ENCODE assay signal across 36 cellular contexts in genomic region chr3:131432441-131432840, GRCh38.
"Had no signal": no experiment of that assay in that cellular context is flagged by ENCODE, and none has a peak within 500 bp of the region (broad histone marks: within the 10 kb centered on the region; RNA-seq: fewer than 3 reads in every experiment).

No MANE protein-coding gene starts in this region.

- H3K36me3 Mint-ChIP-seq: activated CD8-positive, alpha-beta memory T cell treated with anti-CD3 and anti-CD28 coated beads, Interleukin-2, amount 10 ng/mL, durations not matched to agents 7 days and 5 days; activated naive CD4-positive, alpha-beta T cell treated with anti-CD3 and anti-CD28 coated beads, Interleukin-2, amount 10 ng/mL, durations not matched to agents 7 days and 5 days; activated naive CD8-positive, alpha-beta T cell treated with anti-CD3 and anti-CD28 coated beads, Interleukin-2, amount 10 ng/mL, durations not matched to agents 7 days and 5 days; brain; WTC11 had no signal

- H3K27ac ChIP-seq: ascending aorta, VCaP had no signal

- H3K27ac Mint-ChIP-seq: activated CD4-positive, alpha-beta memory T cell treated with anti-CD3 and anti-CD28 coated beads, Interleukin-2, amount 10 ng/mL, durations not matched to agents 7 days and 5 days; activated CD4-positive, alpha-beta T cell treated with anti-CD3 and anti-CD28 coated beads for 36 hours; activated CD4-positive, alpha-beta T cell treated with anti-CD3 and anti-CD28 coated beads, Interleukin-2, amount 10 ng/mL, durations not matched to agents 7 days and 5 days; activated CD8-positive, alpha-beta memory T cell treated with anti-CD3 and anti-CD28 coated beads, Interleukin-2, amount 10 ng/mL, durations not matched to agents 7 days and 5 days; activated CD8-positive, alpha-beta T cell treated with anti-CD3 and anti-CD28 coated beads, Interleukin-2, amount 10 ng/mL, durations not matched to agents 7 days and 5 days; activated naive CD4-positive, alpha-beta T cell treated with anti-CD3 and anti-CD28 coated beads, Interleukin-2, amount 10 ng/mL, durations not matched to agents 7 days and 5 days; activated naive CD4-positive, alpha-beta T cell treated with anti-CD3 and anti-CD28 coated beads, Interleukin-2, amount 50 U/mL, for 24 hours; activated naive CD8-positive, alpha-beta T cell; activated naive CD8-positive, alpha-beta T cell treated with anti-CD3 and anti-CD28 coated beads, Interleukin-2, amount 10 ng/mL, durations not matched to agents 7 days and 5 days; activated naive CD8-positive, alpha-beta T cell treated with anti-CD3 and anti-CD28 coated beads, Interleukin-2, amount 50 U/mL, for 24 hours; activated T-cell treated with anti-CD3 and anti-CD28 coated beads, Interleukin-2, amount 50 U/mL, for 24 hours; activated T-helper 2 cell treated with anti-CD3 and anti-CD28 coated beads, Interferon-gamma antibody, Interleukin-2, Interleukin-4, amounts not matched to agents 10 μg/mL and 5 μg/mL and 100 μg/mL, durations not matched to agents 14 hours and 24 hours and 36 hours; brain; T-helper 1 cell treated with Interleukin-12 subunit alpha and Interleukin-12 subunit beta and Interleukin-4 antibody, amounts not matched to agents 30 μg/mL and 1 μg/mL, for 36 hours; T-helper 2 cell treated with Interferon-gamma antibody and Interleukin-4, amounts not matched to agents 5 μg/mL and 100 μg/mL, for 36 hours; WTC11 had no signal

- H3K27me3 Mint-ChIP-seq: activated CD4-positive, alpha-beta T cell treated with anti-CD3 and anti-CD28 coated beads for 36 hours had no signal

- DNase-seq: activated CD4-positive, alpha-beta memory T cell treated with anti-CD3 and anti-CD28 coated beads, Interleukin-2, amount 10 ng/mL, durations not matched to agents 7 days and 5 days; activated CD4-positive, alpha-beta T cell treated with anti-CD3 and anti-CD28 coated beads for 1 hour; activated CD4-positive, alpha-beta T cell treated with anti-CD3 and anti-CD28 coated beads for 36 hours; activated CD4-positive, alpha-beta T cell treated with anti-CD3 and anti-CD28 coated beads for 48 hours; activated CD4-positive, alpha-beta T cell treated with anti-CD3 and anti-CD28 coated beads, Interleukin-2, amount 10 ng/mL, durations not matched to agents 7 days and 5 days; activated CD4-positive, alpha-beta T cell treated with anti-CD3 and anti-CD28 coated beads, Interleukin-2, amount 50 U/mL, for 48 hours; activated CD4-positive, CD25-positive, alpha-beta regulatory T cell; activated CD8-positive, alpha-beta memory T cell treated with anti-CD3 and anti-CD28 coated beads for 24 hours; activated CD8-positive, alpha-beta memory T cell treated with anti-CD3 and anti-CD28 coated beads, Interleukin-2, amount 10 ng/mL, durations not matched to agents 7 days and 5 days; activated CD8-positive, alpha-beta memory T cell treated with anti-CD3 and anti-CD28 coated beads, Interleukin-2, amount 50 U/mL, for 48 hours; activated CD8-positive, alpha-beta T cell treated with anti-CD3 and anti-CD28 coated beads, Interleukin-2, amount 10 ng/mL, durations not matched to agents 7 days and 5 days; activated effector memory CD4-positive, alpha-beta T cell treated with Interleukin-2 at 50 U/mL for 16 hours; activated gamma-delta T cell; activated naive CD4-positive, alpha-beta T cell treated with anti-CD3 and anti-CD28 coated beads, Interleukin-2, amount 10 ng/mL, durations not matched to agents 7 days and 5 days; activated naive CD4-positive, alpha-beta T cell treated with Interleukin-2 at 50 U/mL for 16 hours; activated naive CD8-positive, alpha-beta T cell treated with anti-CD3 and anti-CD28 coated beads, Interleukin-2, amount 10 ng/mL, durations not matched to agents 7 days and 5 days; activated naive CD8-positive, alpha-beta T cell treated with anti-CD3 and anti-CD28 coated beads, Interleukin-2, amount 50 U/mL, for 24 hours; activated T-cell treated with anti-CD3 and anti-CD28 coated beads, Interleukin-2, amount 50 U/mL, for 24 hours; activated T-cell treated with anti-CD3 and anti-CD28 coated beads, Interleukin-2, amount 50 U/mL, for 48 hours; amygdala; anterior cingulate cortex; central memory CD4-positive, alpha-beta T cell; T-helper 1 cell; T-helper 2 cell; T-helper 9 cell had no signal

- H3K27me3 ChIP-seq: ascending aorta had no signal

- H3K9me3 ChIP-seq: ascending aorta had no signal

- FAIRE-seq: TTC549 had no signal

- ATAC-seq: activated CD4-positive, alpha-beta T cell treated with anti-CD3 and anti-CD28 coated beads for 36 hours; activated CD4-positive, CD25-positive, alpha-beta regulatory T cell treated with anti-CD3 and anti-CD28 coated beads, Interleukin-2, amount 50 U/mL, for 24 hours; activated CD8-positive, alpha-beta memory T cell treated with anti-CD3 and anti-CD28 coated beads, Interleukin-2, amount 10 ng/mL, durations not matched to agents 7 days and 5 days; activated CD8-positive, alpha-beta T cell treated with anti-CD3 and anti-CD28 coated beads, Interleukin-2, amount 10 ng/mL, durations not matched to agents 7 days and 5 days; activated naive CD8-positive, alpha-beta T cell treated with anti-CD3 and anti-CD28 coated beads, Interleukin-2, amount 50 U/mL, for 24 hours; WTC11 had no signal

- H3K9me3 Mint-ChIP-seq: activated CD4-positive, alpha-beta memory T cell treated with anti-CD3 and anti-CD28 coated beads, Interleukin-2, amount 10 ng/mL, durations not matched to agents 7 days and 5 days; activated CD4-positive, alpha-beta T cell treated with anti-CD3 and anti-CD28 coated beads, Interleukin-2, amount 10 ng/mL, durations not matched to agents 7 days and 5 days; activated naive CD4-positive, alpha-beta T cell treated with anti-CD3 and anti-CD28 coated beads, Interleukin-2, amount 10 ng/mL, durations not matched to agents 7 days and 5 days; activated naive CD4-positive, alpha-beta T cell treated with anti-CD3 and anti-CD28 coated beads, Interleukin-2, amount 50 U/mL, for 24 hours; activated T-cell treated with anti-CD3 and anti-CD28 coated beads, Interleukin-2, amount 50 U/mL, for 24 hours; activated T-helper 2 cell treated with anti-CD3 and anti-CD28 coated beads, Interferon-gamma antibody, Interleukin-2, Interleukin-4, amounts not matched to agents 10 μg/mL and 5 μg/mL and 100 μg/mL, durations not matched to agents 14 hours and 24 hours and 36 hours; brain; T-helper 1 cell treated with Interleukin-12 subunit alpha and Interleukin-12 subunit beta and Interleukin-4 antibody, amounts not matched to agents 30 μg/mL and 1 μg/mL, for 36 hours; T-helper 2 cell treated with Interferon-gamma antibody and Interleukin-4, amounts not matched to agents 5 μg/mL and 100 μg/mL, for 36 hours; WTC11 had no signal

- H3K4me1 Mint-ChIP-seq: activated CD4-positive, alpha-beta memory T cell treated with anti-CD3 and anti-CD28 coated beads, Interleukin-2, amount 10 ng/mL, durations not matched to agents 7 days and 5 days; activated CD4-positive, alpha-beta T cell treated with anti-CD3 and anti-CD28 coated beads for 36 hours; activated CD4-positive, alpha-beta T cell treated with anti-CD3 and anti-CD28 coated beads, Interleukin-2, amount 10 ng/mL, durations not matched to agents 7 days and 5 days; activated CD8-positive, alpha-beta memory T cell treated with anti-CD3 and anti-CD28 coated beads, Interleukin-2, amount 10 ng/mL, durations not matched to agents 7 days and 5 days; activated naive CD4-positive, alpha-beta T cell treated with anti-CD3 and anti-CD28 coated beads, Interleukin-2, amount 10 ng/mL, durations not matched to agents 7 days and 5 days; activated naive CD4-positive, alpha-beta T cell treated with anti-CD3 and anti-CD28 coated beads, Interleukin-2, amount 50 U/mL, for 24 hours; activated naive CD8-positive, alpha-beta T cell treated with anti-CD3 and anti-CD28 coated beads, Interleukin-2, amount 10 ng/mL, durations not matched to agents 7 days and 5 days; activated naive CD8-positive, alpha-beta T cell treated with anti-CD3 and anti-CD28 coated beads, Interleukin-2, amount 50 U/mL, for 24 hours; brain had no signal

- H3K4me3 ChIP-seq: ascending aorta had no signal

- H3K36me3 ChIP-seq: ascending aorta had no signal

- H3K4me1 ChIP-seq: ascending aorta had no signal

- H3K4me3 Mint-ChIP-seq: activated CD4-positive, alpha-beta memory T cell treated with anti-CD3 and anti-CD28 coated beads, Interleukin-2, amount 10 ng/mL, durations not matched to agents 7 days and 5 days; activated CD4-positive, alpha-beta T cell treated with anti-CD3 and anti-CD28 coated beads for 36 hours; activated CD4-positive, alpha-beta T cell treated with anti-CD3 and anti-CD28 coated beads, Interleukin-2, amount 10 ng/mL, durations not matched to agents 7 days and 5 days; activated CD8-positive, alpha-beta memory T cell treated with anti-CD3 and anti-CD28 coated beads, Interleukin-2, amount 10 ng/mL, durations not matched to agents 7 days and 5 days; activated CD8-positive, alpha-beta T cell treated with anti-CD3 and anti-CD28 coated beads, Interleukin-2, amount 10 ng/mL, durations not matched to agents 7 days and 5 days; activated naive CD4-positive, alpha-beta T cell treated with anti-CD3 and anti-CD28 coated beads, Interleukin-2, amount 10 ng/mL, durations not matched to agents 7 days and 5 days; activated naive CD4-positive, alpha-beta T cell treated with anti-CD3 and anti-CD28 coated beads, Interleukin-2, amount 50 U/mL, for 24 hours; activated naive CD8-positive, alpha-beta T cell; activated naive CD8-positive, alpha-beta T cell treated with anti-CD3 and anti-CD28 coated beads, Interleukin-2, amount 10 ng/mL, durations not matched to agents 7 days and 5 days; activated naive CD8-positive, alpha-beta T cell treated with anti-CD3 and anti-CD28 coated beads, Interleukin-2, amount 50 U/mL, for 24 hours; activated T-cell treated with anti-CD3 and anti-CD28 coated beads, Interleukin-2, amount 50 U/mL, for 24 hours; brain; T-helper 1 cell treated with Interleukin-12 subunit alpha and Interleukin-12 subunit beta and Interleukin-4 antibody, amounts not matched to agents 30 μg/mL and 1 μg/mL, for 36 hours; T-helper 2 cell treated with Interferon-gamma antibody and Interleukin-4, amounts not matched to agents 5 μg/mL and 100 μg/mL, for 36 hours; WTC11 had no signal
